Comparison of ENCODE assay signal across 21 cellular contexts in the genomic region with DNA sequence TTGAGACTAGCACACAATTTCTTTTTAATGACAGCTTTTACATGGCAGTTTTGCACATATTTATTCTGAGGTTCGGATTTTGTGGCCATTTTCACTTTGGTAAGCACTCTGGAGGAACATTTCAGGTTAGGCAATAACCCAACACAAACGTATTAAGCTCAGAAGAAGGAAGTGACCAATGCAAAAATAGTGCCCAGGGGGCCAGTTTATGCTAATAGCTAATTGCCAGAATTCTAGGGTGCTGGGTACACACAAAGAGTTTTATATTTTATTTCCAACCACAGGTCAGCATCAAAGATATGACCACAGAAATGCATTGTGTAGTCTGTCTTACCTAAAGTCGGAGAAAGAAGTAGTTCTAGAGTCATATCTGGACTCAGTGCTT. TPM values are rescaled to one million over a fixed set of nuclear protein-coding genes. Genes with fewer than 3 reads are reported as not detected.
DNase-seq lines count a peak whose midpoint lies in the region; ATAC-seq and TF ChIP-seq lines count a peak whose summit lies in the region.
"Had no signal": no experiment of that assay in that cellular context is flagged by ENCODE, and none has a peak within 500 bp of the region (broad histone marks: within the 10 kb centered on the region; RNA-seq: fewer than 3 reads in every experiment).

No MANE protein-coding gene starts in this region.

- no peak overlapping the region for H2AFZ ChIP-seq in neural progenitor cell (replicated peaks)

- peak overlapping the region; percentile 96 for H3K27ac ChIP-seq in C4-2B
- H3K27ac ChIP-seq in neural progenitor cell = no peak overlapping the region
- H3K27ac ChIP-seq: right atrium auricular region had no signal

- no peak overlapping the region for H3K4me3 ChIP-seq in neural progenitor cell
- H3K4me3 ChIP-seq: right atrium auricular region had no signal

- no peak overlapping the region for H3K27ac Mint-ChIP-seq in neural progenitor cell
- no peak overlapping the region for H3K27ac Mint-ChIP-seq in T-helper 2 cell treated with Interferon-gamma antibody and Interleukin-4, amounts not matched to agents 5 μg/mL and 100 μg/mL, for 36 hours
- H3K27ac Mint-ChIP-seq: memory B cell; stimulated activated naive CD8-positive, alpha-beta T cell treated with anti-CD3 and anti-CD28 coated beads, Interleukin-15, Interleukin-2, amounts not matched to agents 100 ng/mL and 50 ng/mL, for 24 hours; T-helper 17 cell had no signal

- peaks cover 20% of the 10 kb centered on the region for H3K4me1 Mint-ChIP-seq in neural progenitor cell
- H3K4me1 Mint-ChIP-seq in T-helper 2 cell treated with Interferon-gamma antibody and Interleukin-4, amounts not matched to agents 5 μg/mL and 100 μg/mL, for 36 hours (ENCODE audit: low read depth) = no peaks in the 10 kb centered on the region
- H3K4me1 Mint-ChIP-seq: central memory CD8-positive, alpha-beta T cell; T-helper 17 cell had no signal

- no peak for TF ChIP-seq CTCF in C4-2B (conservative IDR thresholded peaks at IDR 0.05)
- no peak for TF ChIP-seq CTCF in neural progenitor cell (IDR thresholded peaks at IDR 0.05)

- H3K27me3 Mint-ChIP-seq in neural progenitor cell (ENCODE audit: insufficient read depth, low read depth) = no peaks in the 10 kb centered on the region
- peaks cover 14% of the 10 kb centered on the region for H3K27me3 Mint-ChIP-seq in T-helper 2 cell treated with Interferon-gamma antibody and Interleukin-4, amounts not matched to agents 5 μg/mL and 100 μg/mL, for 36 hours (ENCODE audit: low read depth)
- H3K27me3 Mint-ChIP-seq: stimulated activated naive CD8-positive, alpha-beta T cell treated with anti-CD3 and anti-CD28 coated beads, Interleukin-15, Interleukin-2, amounts not matched to agents 100 ng/mL and 50 ng/mL, for 24 hours had no signal

- no peaks in the 10 kb centered on the region for H3K4me1 ChIP-seq in neural progenitor cell
- H3K4me1 ChIP-seq: right atrium auricular region had no signal

- H3K9me3 ChIP-seq in neural progenitor cell (ENCODE audit: low read depth) = no peaks in the 10 kb centered on the region
- H3K9me3 ChIP-seq: right atrium auricular region had no signal

- no peak for ATAC-seq in HG03565 (IDR thresholded peaks at IDR 0.05; ENCODE audit: unreplicated experiment)
- ATAC-seq: T-helper 17 cell had no signal

- no peak overlapping the region for H3K4me3 Mint-ChIP-seq in neural progenitor cell
- H3K4me3 Mint-ChIP-seq in T-helper 2 cell treated with Interferon-gamma antibody and Interleukin-4, amounts not matched to agents 5 μg/mL and 100 μg/mL, for 36 hours = no peak overlapping the region
- H3K4me3 Mint-ChIP-seq: central memory CD8-positive, alpha-beta T cell; memory B cell; stimulated activated naive CD8-positive, alpha-beta T cell treated with anti-CD3 and anti-CD28 coated beads, Interleukin-15, Interleukin-2, amounts not matched to agents 100 ng/mL and 50 ng/mL, for 24 hours; T-helper 17 cell had no signal

- H3F3A ChIP-seq in neural progenitor cell (ENCODE audit: low read depth) = no peaks in the 10 kb centered on the region

- no peak overlapping the region for H3K4me2 ChIP-seq in neural progenitor cell

- H3K36me3 Mint-ChIP-seq in neural progenitor cell = peaks cover 2% of the 10 kb centered on the region
- no peaks in the 10 kb centered on the region for H3K36me3 Mint-ChIP-seq in T-helper 2 cell treated with Interferon-gamma antibody and Interleukin-4, amounts not matched to agents 5 μg/mL and 100 μg/mL, for 36 hours (ENCODE audit: low read depth)
- H3K36me3 Mint-ChIP-seq: memory B cell had no signal

- H3K27me3 ChIP-seq in neural progenitor cell = no peaks in the 10 kb centered on the region
- H3K27me3 ChIP-seq: right atrium auricular region had no signal

- H4K20me1 ChIP-seq in neural progenitor cell (ENCODE audit: low read depth) = no peaks in the 10 kb centered on the region

- H3K9me3 Mint-ChIP-seq in neural progenitor cell = peaks cover 2% of the 10 kb centered on the region
- H3K9me3 Mint-ChIP-seq in T-helper 2 cell treated with Interferon-gamma antibody and Interleukin-4, amounts not matched to agents 5 μg/mL and 100 μg/mL, for 36 hours = no peaks in the 10 kb centered on the region
- H3K9me3 Mint-ChIP-seq: central memory CD8-positive, alpha-beta T cell; memory B cell; stimulated activated naive CD8-positive, alpha-beta T cell treated with anti-CD3 and anti-CD28 coated beads, Interleukin-15, Interleukin-2, amounts not matched to agents 100 ng/mL and 50 ng/mL, for 24 hours had no signal

- no peaks in the 10 kb centered on the region for H3K79me2 ChIP-seq in neural progenitor cell (ENCODE audit: low read depth)

- no peak overlapping the region for H3K9ac ChIP-seq in neural progenitor cell

- DNase-seq in NCI-H2081 treated with DMSO at 0.1 percent for 48 hours (lab: John Stamatoyannopoulos, UW) = peak; percentile 30
- peak; percentile 88 for DNase-seq in astrocyte of the hippocampus (ENCODE audit: low read depth, low spot score)
- DNase-seq in pons (ENCODE audit: low spot score) = peak; percentile 37
- no peak for DNase-seq in neural progenitor cell (ENCODE audit: low spot score)
- DNase-seq in T-helper 2 cell treated with Interferon-gamma antibody and Interleukin-4, amounts not matched to agents 5 μg/mL and 100 μg/mL, for 36 hours (ENCODE audit: low spot score) = no peak
- no peak for DNase-seq in DMS79 (lab: John Stamatoyannopoulos, UW)
- DNase-seq: activated CD4-positive, CD25-positive, alpha-beta regulatory T cell treated with anti-CD3 and anti-CD28 coated beads, Interleukin-2, amount 50 U/mL, for 72 hours; activated effector memory CD4-positive, alpha-beta T cell treated with Interleukin-2 at 50 U/mL for 16 hours; effector memory CD4-positive, alpha-beta T cell; head of caudate nucleus; IMR-90; NCI-H1092 treated with DMSO at 0.1 percent for 48 hours; NCI-H82; T-helper 17 cell had no signal

- H3K36me3 ChIP-seq in neural progenitor cell = no peaks in the 10 kb centered on the region
- H3K36me3 ChIP-seq: right atrium auricular region had no signal

RNA-seq across cellular contexts. Expression of gene AGR2, which starts 8.4 kb away (rescaled TPM):
- total RNA-seq in neural progenitor cell (ENCODE audit: low replicate concordance) = not detected in 2 replicates
- total RNA-seq: fibroblast of lung, IMR-90, right atrium auricular region, T-helper 17 cell had no signal

RNA-seq across cellular contexts. Expression of gene TSPAN13, which starts 59.7 kb away (rescaled TPM):
- total RNA-seq in neural progenitor cell (ENCODE audit: low replicate concordance) = 25.6 and 41.2 TPM in 2 replicates

Comparison
In these comparisons a context has a peak if more than half of its experiments do, and no peak if none do; other contexts are left out.
1. DNase-seq: peak in NCI-H2081 treated with DMSO at 0.1 percent for 48 hours (single experiment), astrocyte of the hippocampus (single experiment) and pons (single experiment); none in neural progenitor cell (single experiment), T-helper 2 cell treated with Interferon-gamma antibody and Interleukin-4, amounts not matched to agents 5 μg/mL and 100 μg/mL, for 36 hours (single experiment) and DMS79 (single experiment).